2 cellular contexts compared by ENCODE assay signal in the genomic region with DNA sequence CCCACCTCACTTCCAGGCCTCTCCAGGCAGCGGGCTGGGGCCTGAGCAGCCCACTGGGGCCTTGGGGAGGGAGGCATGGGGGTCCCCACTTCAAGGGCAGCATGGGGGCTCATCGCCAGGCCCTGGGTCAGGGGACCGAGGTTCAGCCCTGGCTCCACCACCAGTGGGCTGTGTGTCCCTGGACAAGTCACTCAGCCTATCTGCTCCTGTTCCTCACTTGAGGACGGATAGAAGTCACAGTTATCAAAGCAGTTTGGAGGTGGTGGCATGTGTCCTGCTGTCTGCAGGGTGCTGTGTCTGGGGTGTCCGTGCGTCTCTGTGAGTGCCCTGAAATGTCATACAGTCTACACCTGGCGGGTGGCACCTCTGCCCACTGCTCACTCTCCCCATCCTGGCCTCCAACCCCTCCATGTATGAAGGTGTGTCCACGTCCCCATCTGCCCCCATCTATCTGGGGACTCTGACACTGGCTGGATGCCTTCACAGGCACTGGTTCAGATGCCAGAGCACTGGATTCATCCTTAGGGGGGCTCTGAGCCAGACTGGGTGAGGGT.
TF ChIP-seq lines count a peak whose summit lies in the region.

No MANE protein-coding gene starts in this region.

TF ChIP-seq in IMR-90, 13 proteins besides CTCF, POLR2A, EP300 and RAD21:
- no peak for TF ChIP-seq MAZ (IDR thresholded peaks at IDR 0.05; ENCODE audit: borderline replicate concordance, low read depth, low read length)
- TF ChIP-seq NFE2L2 (IDR thresholded peaks at IDR 0.05; ENCODE audit: low read depth, low read length) = no peak
- no peak for TF ChIP-seq RFX5 (IDR thresholded peaks at IDR 0.05; ENCODE audit: low read depth, low read length)
- TF ChIP-seq, protein P1, sequence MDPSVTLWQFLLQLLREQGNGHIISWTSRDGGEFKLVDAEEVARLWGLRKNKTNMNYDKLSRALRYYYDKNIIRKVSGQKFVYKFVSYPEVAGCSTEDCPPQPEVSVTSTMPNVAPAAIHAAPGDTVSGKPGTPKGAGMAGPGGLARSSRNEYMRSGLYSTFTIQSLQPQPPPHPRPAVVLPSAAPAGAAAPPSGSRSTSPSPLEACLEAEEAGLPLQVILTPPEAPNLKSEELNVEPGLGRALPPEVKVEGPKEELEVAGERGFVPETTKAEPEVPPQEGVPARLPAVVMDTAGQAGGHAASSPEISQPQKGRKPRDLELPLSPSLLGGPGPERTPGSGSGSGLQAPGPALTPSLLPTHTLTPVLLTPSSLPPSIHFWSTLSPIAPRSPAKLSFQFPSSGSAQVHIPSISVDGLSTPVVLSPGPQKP (IDR thresholded peaks at IDR 0.05; ENCODE audit: borderline replicate concordance, low read depth, low read length) = no peak
- no peak for TF ChIP-seq CEBPB (IDR thresholded peaks at IDR 0.05; ENCODE audit: low read depth, low read length)
- no peak for TF ChIP-seq MAFK (IDR thresholded peaks at IDR 0.05; ENCODE audit: low read depth, low read length)
- TF ChIP-seq MXI1 (IDR thresholded peaks at IDR 0.05; ENCODE audit: borderline replicate concordance, low read depth, low read length) = no peak
- TF ChIP-seq RCOR1 (IDR thresholded peaks at IDR 0.05; ENCODE audit: insufficient replicate concordance, low read length) = no peak
- no peak for TF ChIP-seq SMC3 (IDR thresholded peaks at IDR 0.05; ENCODE audit: low read depth, low read length)
- TF ChIP-seq BHLHE40 (IDR thresholded peaks at IDR 0.05; ENCODE audit: low read depth, low read length) = no peak
- no peak for TF ChIP-seq FOS (IDR thresholded peaks at IDR 0.05; ENCODE audit: low read depth, low read length)
TF ChIP-seq in IMR-90: peak in this region for 0.

TF ChIP-seq in neural cell, 6 proteins besides CTCF, POLR2A, EP300 and RAD21:
- TF ChIP-seq EZH2 (IDR thresholded peaks at IDR 0.05; ENCODE audit: borderline replicate concordance, insufficient read depth, low read length, poor library complexity, severe bottlenecking) (no peak), MXI1 (conservative IDR thresholded peaks at IDR 0.05; ENCODE audit: poor library complexity, severe bottlenecking) (no peak), TAF1 (IDR thresholded peaks at IDR 0.05; ENCODE audit: low read depth) (no peak)
- TF ChIP-seq, protein P2, sequence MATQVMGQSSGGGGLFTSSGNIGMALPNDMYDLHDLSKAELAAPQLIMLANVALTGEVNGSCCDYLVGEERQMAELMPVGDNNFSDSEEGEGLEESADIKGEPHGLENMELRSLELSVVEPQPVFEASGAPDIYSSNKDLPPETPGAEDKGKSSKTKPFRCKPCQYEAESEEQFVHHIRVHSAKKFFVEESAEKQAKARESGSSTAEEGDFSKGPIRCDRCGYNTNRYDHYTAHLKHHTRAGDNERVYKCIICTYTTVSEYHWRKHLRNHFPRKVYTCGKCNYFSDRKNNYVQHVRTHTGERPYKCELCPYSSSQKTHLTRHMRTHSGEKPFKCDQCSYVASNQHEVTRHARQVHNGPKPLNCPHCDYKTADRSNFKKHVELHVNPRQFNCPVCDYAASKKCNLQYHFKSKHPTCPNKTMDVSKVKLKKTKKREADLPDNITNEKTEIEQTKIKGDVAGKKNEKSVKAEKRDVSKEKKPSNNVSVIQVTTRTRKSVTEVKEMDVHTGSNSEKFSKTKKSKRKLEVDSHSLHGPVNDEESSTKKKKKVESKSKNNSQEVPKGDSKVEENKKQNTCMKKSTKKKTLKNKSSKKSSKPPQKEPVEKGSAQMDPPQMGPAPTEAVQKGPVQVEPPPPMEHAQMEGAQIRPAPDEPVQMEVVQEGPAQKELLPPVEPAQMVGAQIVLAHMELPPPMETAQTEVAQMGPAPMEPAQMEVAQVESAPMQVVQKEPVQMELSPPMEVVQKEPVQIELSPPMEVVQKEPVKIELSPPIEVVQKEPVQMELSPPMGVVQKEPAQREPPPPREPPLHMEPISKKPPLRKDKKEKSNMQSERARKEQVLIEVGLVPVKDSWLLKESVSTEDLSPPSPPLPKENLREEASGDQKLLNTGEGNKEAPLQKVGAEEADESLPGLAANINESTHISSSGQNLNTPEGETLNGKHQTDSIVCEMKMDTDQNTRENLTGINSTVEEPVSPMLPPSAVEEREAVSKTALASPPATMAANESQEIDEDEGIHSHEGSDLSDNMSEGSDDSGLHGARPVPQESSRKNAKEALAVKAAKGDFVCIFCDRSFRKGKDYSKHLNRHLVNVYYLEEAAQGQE (IDR thresholded peaks at IDR 0.05; ENCODE audit: borderline replicate concordance) = no peak
TF ChIP-seq in neural cell: peak in this region for 0.
